Comparison of ENCODE assay signal across 15 cellular contexts in genomic region chr2:73257021-73257420, GRCh38. TPM values are rescaled to one million over a fixed set of nuclear protein-coding genes. Genes with fewer than 3 reads are reported as not detected.
"Had no signal": no experiment of that assay in that cellular context is flagged by ENCODE, and none has a peak within 500 bp of the region (broad histone marks: within the 10 kb centered on the region; RNA-seq: fewer than 3 reads in every experiment).

No MANE protein-coding gene starts in this region.

- H2AFZ ChIP-seq: neural progenitor cell had no signal

- H3K27me3 Mint-ChIP-seq: dendritic cell treated with granulocyte-macrophage colony-stimulating factor and Interleukin-4, amounts not matched to agents 40 ng/mL and 50 ng/mL, for 4 days had no signal

- H3K9me3 ChIP-seq: ovary, tibial nerve, vagina had no signal

- H3K9me3 Mint-ChIP-seq: dendritic cell treated with granulocyte-macrophage colony-stimulating factor and Interleukin-4, amounts not matched to agents 40 ng/mL and 50 ng/mL, for 4 days; neural progenitor cell had no signal

- H3K4me3 Mint-ChIP-seq: dendritic cell treated with granulocyte-macrophage colony-stimulating factor and Interleukin-4, amounts not matched to agents 40 ng/mL and 50 ng/mL, for 4 days; neural progenitor cell had no signal

- H3K36me3 ChIP-seq: neural progenitor cell, ovary had no signal

- H3K27ac ChIP-seq: epithelial cell of prostate, neural progenitor cell, ovary, tibial nerve, vagina had no signal

- H3K4me2 ChIP-seq: neural progenitor cell had no signal

- H3K4me1 Mint-ChIP-seq: neural progenitor cell had no signal

- DNase-seq: activated CD4-positive, alpha-beta T cell treated with anti-CD3 and anti-CD28 coated beads, Interleukin-2, amount 50 U/mL, for 1 hour; cerebellar nuclear complex; effector memory CD4-positive, alpha-beta T cell; foreskin melanocyte; mesendoderm; ovary; retina had no signal

- H3K27ac Mint-ChIP-seq: dendritic cell treated with granulocyte-macrophage colony-stimulating factor and Interleukin-4, amounts not matched to agents 40 ng/mL and 50 ng/mL, for 4 days; neural progenitor cell had no signal

- H3K27me3 ChIP-seq: neural progenitor cell, ovary, tibial nerve, vagina had no signal

- H3K4me1 ChIP-seq: tibial nerve, vagina had no signal

- H3K4me3 ChIP-seq: neural progenitor cell, ovary, tibial nerve, vagina had no signal

RNA-seq across cellular contexts. Expression of gene EGR4, which starts 36.3 kb away (rescaled TPM):
- total RNA-seq: aorta, fibroblast of lung, liver, tibial nerve, vagina had no signal
- polyA plus RNA-seq: aorta, fibroblast of lung had no signal
